ENCODE assay signal across 1 cellular context in the genomic region with DNA sequence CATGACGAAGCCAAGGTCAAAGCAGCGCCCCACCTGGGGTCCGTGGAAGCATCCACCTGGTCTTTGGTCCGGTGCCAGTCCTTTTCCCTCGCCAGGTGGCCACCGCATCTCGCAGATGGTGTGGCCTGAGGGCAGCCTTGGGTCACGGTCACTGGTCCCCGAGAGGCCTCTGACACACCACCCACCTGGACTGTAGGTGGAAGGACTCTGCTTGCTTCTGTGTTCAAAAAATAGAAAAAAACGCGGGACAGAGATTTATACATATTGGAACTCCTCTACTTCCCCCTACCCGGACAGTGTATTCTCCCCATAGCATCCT.
TF ChIP-seq lines count a peak whose summit lies in the region.

No MANE protein-coding gene starts in this region.

TF ChIP-seq in IMR-90, 13 proteins besides CTCF, POLR2A, EP300 and RAD21 (continued from another document):
- TF ChIP-seq, protein P1, sequence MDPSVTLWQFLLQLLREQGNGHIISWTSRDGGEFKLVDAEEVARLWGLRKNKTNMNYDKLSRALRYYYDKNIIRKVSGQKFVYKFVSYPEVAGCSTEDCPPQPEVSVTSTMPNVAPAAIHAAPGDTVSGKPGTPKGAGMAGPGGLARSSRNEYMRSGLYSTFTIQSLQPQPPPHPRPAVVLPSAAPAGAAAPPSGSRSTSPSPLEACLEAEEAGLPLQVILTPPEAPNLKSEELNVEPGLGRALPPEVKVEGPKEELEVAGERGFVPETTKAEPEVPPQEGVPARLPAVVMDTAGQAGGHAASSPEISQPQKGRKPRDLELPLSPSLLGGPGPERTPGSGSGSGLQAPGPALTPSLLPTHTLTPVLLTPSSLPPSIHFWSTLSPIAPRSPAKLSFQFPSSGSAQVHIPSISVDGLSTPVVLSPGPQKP (IDR thresholded peaks at IDR 0.05; ENCODE audit: borderline replicate concordance, low read depth, low read length): no peak
- no peak for TF ChIP-seq MAFK (IDR thresholded peaks at IDR 0.05; ENCODE audit: low read depth, low read length)
- TF ChIP-seq BHLHE40 (IDR thresholded peaks at IDR 0.05; ENCODE audit: low read depth, low read length): no peak
- TF ChIP-seq MXI1 (IDR thresholded peaks at IDR 0.05; ENCODE audit: borderline replicate concordance, low read depth, low read length): no peak
- TF ChIP-seq FOS (IDR thresholded peaks at IDR 0.05; ENCODE audit: low read depth, low read length): no peak
- no peak for TF ChIP-seq RCOR1 (IDR thresholded peaks at IDR 0.05; ENCODE audit: insufficient replicate concordance, low read length)
- TF ChIP-seq, protein P2, sequence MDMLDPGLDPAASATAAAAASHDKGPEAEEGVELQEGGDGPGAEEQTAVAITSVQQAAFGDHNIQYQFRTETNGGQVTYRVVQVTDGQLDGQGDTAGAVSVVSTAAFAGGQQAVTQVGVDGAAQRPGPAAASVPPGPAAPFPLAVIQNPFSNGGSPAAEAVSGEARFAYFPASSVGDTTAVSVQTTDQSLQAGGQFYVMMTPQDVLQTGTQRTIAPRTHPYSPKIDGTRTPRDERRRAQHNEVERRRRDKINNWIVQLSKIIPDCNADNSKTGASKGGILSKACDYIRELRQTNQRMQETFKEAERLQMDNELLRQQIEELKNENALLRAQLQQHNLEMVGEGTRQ (IDR thresholded peaks at IDR 0.05; ENCODE audit: low read depth, low read length): no peak
